In genomic region chr20:3222635-3223600, GRCh38 we compare ENCODE assay signal across 8 cellular contexts. TPM values are rescaled to one million over a fixed set of nuclear protein-coding genes. Genes with fewer than 3 reads are reported as not detected.
A peak's percentile ranks its signal among the peaks of the same experiment; 100 is the strongest.
DNase-seq lines count a peak whose midpoint lies in the region; ATAC-seq, FAIRE-seq and TF ChIP-seq lines count a peak whose summit lies in the region.

No MANE protein-coding gene starts in this region.

- H3K4me1 Mint-ChIP-seq in stimulated activated naive CD8-positive, alpha-beta T cell treated with anti-CD3 and anti-CD28 coated beads, Interleukin-15, Interleukin-2, amounts not matched to agents 100 ng/mL and 50 ng/mL, for 24 hours (ENCODE audit: low read depth): peaks cover 17% of the 10 kb centered on the region

- no peaks in the 10 kb centered on the region for H3K9me3 Mint-ChIP-seq in stimulated activated naive CD8-positive, alpha-beta T cell treated with anti-CD3 and anti-CD28 coated beads, Interleukin-15, Interleukin-2, amounts not matched to agents 100 ng/mL and 50 ng/mL, for 24 hours

- 0 out of 2 replicates have a peak overlapping the region, but pooled peaks have one; percentile 42 for H3K4me2 ChIP-seq in GM12878 (ENCODE audit: control insufficient read depth, insufficient read depth)

- no peaks in the 10 kb centered on the region for H4K20me1 ChIP-seq in GM12878 (ENCODE audit: control insufficient read depth, insufficient read depth)

- H3K27me3 Mint-ChIP-seq in stimulated activated naive CD8-positive, alpha-beta T cell treated with anti-CD3 and anti-CD28 coated beads, Interleukin-15, Interleukin-2, amounts not matched to agents 100 ng/mL and 50 ng/mL, for 24 hours: no peaks in the 10 kb centered on the region

- SMC1A ChIA-PET in GM12878 (lab: Charles Lee; ENCODE audit: uncharacterized antibody, unreplicated experiment): interaction anchor here (0.9 to 1.2 kb wide), 3 partner anchors 13 to 53 kb away, joined by 3 to 4 read pairs (median 3); no protein-coding TSS in a partner anchor

- no peak overlapping the region for H3K4me3 ChIP-seq in GM12878

- H3K27ac ChIP-seq in GM12878 (ENCODE audit: control insufficient read depth, insufficient read depth): peak overlapping the region; percentile 58; the same call in 1 of the 2 replicates

- WGBS in GM12878 (ENCODE audit: insufficient coverage, insufficient replicate concordance, low lambda C conversion rate, missing lambda C conversion rate): 40% methylated on average over 25 of the region's 25 CpGs

- no peaks in the 10 kb centered on the region for H3K27me3 ChIP-seq in GM12878 (replicated peaks in 1 of 2; ENCODE audit: control insufficient read depth in 2 of 2, insufficient read depth in 2 of 2, low read length in 1 of 2)

- POLR2A ChIA-PET in GM12878 (lab: Charles Lee): no interaction called here

- no peaks in the 10 kb centered on the region for H3K79me2 ChIP-seq in GM12878 (ENCODE audit: control insufficient read depth, insufficient read depth, low read length)

- TF ChIP-seq RAD21 in GM12878 (IDR thresholded peaks at IDR 0.05; ENCODE audit: insufficient read depth, low read depth, low read length): no peak

- DNase-seq in stimulated activated naive CD4-positive, alpha-beta T cell (lab: John Stamatoyannopoulos, UW): peak in 5 of 6 experiments; percentile 17 to 65 (median 40)
- no peak for DNase-seq in stimulated activated naive CD4-positive, alpha-beta T cell treated with Interleukin-2 at 50 U/mL for 16 hours (lab: John Stamatoyannopoulos, UW)
- DNase-seq in NCI-H2081 treated with DMSO at 0.1 percent for 48 hours (lab: John Stamatoyannopoulos, UW) (peak; percentile 94), GM12878 (ENCODE audit: low read depth, low spot score) (no peak), GF-D8 (lab: John Stamatoyannopoulos, UW) (no peak), superior temporal gyrus (ENCODE audit: extremely low spot score) (no peak), HUDEP-2 (lab: John Stamatoyannopoulos, UW; ENCODE audit: unreplicated experiment in 76 of 76) (no peak)

- peak overlapping the region; percentile 36 for H3K27ac Mint-ChIP-seq in stimulated activated naive CD8-positive, alpha-beta T cell treated with anti-CD3 and anti-CD28 coated beads, Interleukin-15, Interleukin-2, amounts not matched to agents 100 ng/mL and 50 ng/mL, for 24 hours

- RAD21 ChIA-PET in GM12878 (lab: Charles Lee; ENCODE audit: unreplicated experiment): interaction anchor here (1.0 kb wide), 1 partner anchor 91 kb away, joined by 4 read pairs; no protein-coding TSS in a partner anchor

- peaks cover 0 to 10% of the 10 kb centered on the region in 2 experiments; a peak in 2 of 4 replicates for H3K36me3 ChIP-seq in GM12878 (ENCODE audit: control insufficient read depth in 2 of 2, insufficient read depth in 2 of 2, low read length in 1 of 2)

- no peak for TF ChIP-seq CTCF in GM12878 (IDR thresholded peaks at IDR 0.05 in 2 of 3, conservative IDR thresholded peaks at IDR 0.05 in 1 of 3; ENCODE audit: control insufficient read depth in 2 of 3, extremely low read depth in 1 of 3, insufficient read depth in 1 of 3, low read depth in 3 of 3, low read length in 3 of 3)

- BruUV-seq in GM12878 (replicated peaks; lab: Mats Ljungman, UMichigan): no TSS peak

- in situ Hi-C loops in GM12878 (cut with MboI): no loop called here

- intact Hi-C loops in GM12878 (cut with micrococcal nuclease; ENCODE audit: unreplicated experiment): no loop called here

- no peak for TF ChIP-seq EP300 in GM12878 (IDR thresholded peaks at IDR 0.05; ENCODE audit: borderline replicate concordance in 1 of 2, control insufficient read depth in 1 of 2, low read depth in 2 of 2, low read length in 2 of 2)

- H3K9me3 ChIP-seq in GM12878 (replicated peaks; ENCODE audit: control insufficient read depth, insufficient read depth, low read length): no peaks in the 10 kb centered on the region

- peak overlapping the region; percentile 44; the same call in 1 of the 2 replicates for H3K9ac ChIP-seq in GM12878 (ENCODE audit: control insufficient read depth, insufficient read depth, low read length)

- peaks cover 22% of the 10 kb centered on the region for H3K36me3 Mint-ChIP-seq in stimulated activated naive CD8-positive, alpha-beta T cell treated with anti-CD3 and anti-CD28 coated beads, Interleukin-15, Interleukin-2, amounts not matched to agents 100 ng/mL and 50 ng/mL, for 24 hours (ENCODE audit: low read depth)

- H2AFZ ChIP-seq in GM12878 (ENCODE audit: control insufficient read depth, low read depth, low read length): no peak overlapping the region

- peaks cover 16% of the 10 kb centered on the region for H3K4me1 ChIP-seq in GM12878 (ENCODE audit: control insufficient read depth, insufficient read depth, low read length)

- CTCF ChIA-PET in GM12878 (lab: Yijun Ruan, JAX): interaction anchor here (1.2 kb wide), 1 partner anchor 488 kb away, joined by 3 read pairs; no protein-coding TSS in a partner anchor

- no peak overlapping the region for H3K4me3 Mint-ChIP-seq in stimulated activated naive CD8-positive, alpha-beta T cell treated with anti-CD3 and anti-CD28 coated beads, Interleukin-15, Interleukin-2, amounts not matched to agents 100 ng/mL and 50 ng/mL, for 24 hours

- ATAC-seq in GM12878: peak; percentile 75

- no peak for TF ChIP-seq POLR2A in GM12878 (IDR thresholded peaks at IDR 0.05; ENCODE audit: low read depth, low read length)

- FAIRE-seq in GM12878 (lab: Jason Lieb, UNC): peak; percentile 7

RNA-seq across cellular contexts. Expression of gene ITPA, which starts 13.6 kb away (rescaled TPM):
- total RNA-seq in GM12878 (2013; cell fraction: nucleolus; rRNA removed): 19.1 and 22.1 TPM in 2 replicates
- 79.8 and 91.8 TPM in 2 replicates for total RNA-seq in GM12878 (2014; rRNA removed)
- 46.5 and 48.4 TPM in 2 replicates for total RNA-seq in GM12878 (2014; rRNA removed; fragmentation: Illumina TruSeq; extraction: Trizol)
- total RNA-seq in GM12878 (2021): 78.7 and 86.1 TPM in 2 replicates
- 25.0 TPM for polyA plus RNA-seq in GM12878 (2011; ENCODE audit: low read depth)
- polyA plus RNA-seq in GM12878 (2011; rRNA removed): 29.1 and 38.5 TPM in 2 replicates
- polyA plus RNA-seq in GM12878 (2011; cell fraction: cytosol; rRNA removed): 54.5 and 77.0 TPM in 2 replicates
- 44.6 and 49.7 TPM in 2 replicates for polyA plus RNA-seq in GM12878 (2011; cell fraction: nucleus; rRNA removed)
- 43.1 and 47.7 TPM in 2 replicates for polyA plus RNA-seq in GM12878 (2012)
- 30.8 and 44.4 TPM in 2 replicates for polyA plus RNA-seq in GM12878 (2014; fragmentation: Illumina TruSeq; extraction: Trizol)
- polyA plus RNA-seq in GM12878 (2014; fragmentation: Nextera tagmentation; extraction: Ambion mirVana): 10 to 100 TPM in 1 of 2 experiments, 1 to 10 TPM in 1; 5.5 to 30.2 TPM
- 91.2 and 103 TPM in 2 replicates for polyA plus RNA-seq in GM12878 (2014; rRNA removed)
- 100 to 1,000 TPM; 112 to 124 TPM for polyA plus RNA-seq in GM12878 (2016; fragmentation: Nextera tagmentation; extraction: Ambion mirVana)
- 8.0 and 22.7 TPM in 2 replicates for polyA minus RNA-seq in GM12878 (2011; rRNA and poly(A)+ RNA removed)
- 6.1 and 6.5 TPM in 2 replicates for polyA minus RNA-seq in GM12878 (2011; cell fraction: cytosol; rRNA and poly(A)+ RNA removed)
- polyA minus RNA-seq in GM12878 (2011; cell fraction: nucleus; rRNA and poly(A)+ RNA removed): 3.1 and 7.1 TPM in 2 replicates

RNA-seq across cellular contexts. Expression of gene SLC4A11, which starts 16.1 kb away (rescaled TPM):
- total RNA-seq in GM12878 (2013; cell fraction: nucleolus; rRNA removed): 0.98 and 1.8 TPM in 2 replicates
- total RNA-seq in GM12878 (2014; rRNA removed): 0.76 and 1.6 TPM in 2 replicates
- total RNA-seq in GM12878 (2014; rRNA removed; fragmentation: Illumina TruSeq; extraction: Trizol): 0.28 and 0.40 TPM in 2 replicates
- 1.9 and 2.3 TPM in 2 replicates for total RNA-seq in GM12878 (2021)
- polyA plus RNA-seq in GM12878 (2011; ENCODE audit: low read depth): 0.13 TPM
- 0.07 TPM in 1 of 2 replicates, not detected in the other for polyA plus RNA-seq in GM12878 (2011; rRNA removed)
- polyA plus RNA-seq in GM12878 (2011; cell fraction: cytosol; rRNA removed): 0.08 and 0.09 TPM in 2 replicates
- polyA plus RNA-seq in GM12878 (2011; cell fraction: nucleus; rRNA removed): 0.78 and 0.94 TPM in 2 replicates
- polyA plus RNA-seq in GM12878 (2012): 0.46 TPM in 2 replicates
- polyA plus RNA-seq in GM12878 (2014; fragmentation: Illumina TruSeq; extraction: Trizol): 0.10 and 0.78 TPM in 2 replicates
- polyA plus RNA-seq in GM12878 (2014; fragmentation: Nextera tagmentation; extraction: Ambion mirVana): under 1 TPM; 0.15 to 0.18 TPM
- polyA plus RNA-seq in GM12878 (2014; rRNA removed): 1.5 and 2.0 TPM in 2 replicates
- 1 to 10 TPM; 1.5 to 1.9 TPM for polyA plus RNA-seq in GM12878 (2016; fragmentation: Nextera tagmentation; extraction: Ambion mirVana)
- polyA minus RNA-seq in GM12878 (2011; rRNA and poly(A)+ RNA removed): not detected in 2 replicates
- polyA minus RNA-seq in GM12878 (2011; cell fraction: cytosol; rRNA and poly(A)+ RNA removed): not detected in 2 replicates
- polyA minus RNA-seq in GM12878 (2011; cell fraction: nucleus; rRNA and poly(A)+ RNA removed): 0.12 and 0.38 TPM in 2 replicates

RNA-seq across cellular contexts. Expression of gene DDRGK1, which starts 18.4 kb away (rescaled TPM):
- total RNA-seq in GM12878 (2013; cell fraction: nucleolus; rRNA removed): 81.6 and 86.8 TPM in 2 replicates
- total RNA-seq in GM12878 (2014; rRNA removed) (38.7 and 41.1 TPM in 2 replicates), GM12878 (2014; rRNA removed; fragmentation: Illumina TruSeq; extraction: Trizol) (28.3 and 31.2 TPM in 2 replicates), GM12878 (2021) (40.2 and 55.2 TPM in 2 replicates)
- polyA plus RNA-seq in GM12878 (2011; ENCODE audit: low read depth): 25.0 TPM
- polyA plus RNA-seq in GM12878 (2011; rRNA removed) (27.8 and 40.7 TPM in 2 replicates), GM12878 (2014; fragmentation: Illumina TruSeq; extraction: Trizol) (9.5 and 21.0 TPM in 2 replicates), GM12878 (2014; fragmentation: Nextera tagmentation; extraction: Ambion mirVana) (1 to 10 TPM; 4.0 to 8.9 TPM), GM12878 (2014; rRNA removed) (40.8 and 45.0 TPM in 2 replicates), GM12878 (2016; fragmentation: Nextera tagmentation; extraction: Ambion mirVana) (10 to 100 TPM; 42.0 to 49.5 TPM)
- 40.9 and 41.6 TPM in 2 replicates for polyA plus RNA-seq in GM12878 (2011; cell fraction: cytosol; rRNA removed)
- polyA plus RNA-seq in GM12878 (2011; cell fraction: nucleus; rRNA removed): 77.0 and 80.1 TPM in 2 replicates
- polyA plus RNA-seq in GM12878 (2012): 34.0 and 39.2 TPM in 2 replicates
- polyA minus RNA-seq in GM12878 (2011; rRNA and poly(A)+ RNA removed): 14.2 and 17.7 TPM in 2 replicates
- polyA minus RNA-seq in GM12878 (2011; cell fraction: cytosol; rRNA and poly(A)+ RNA removed): 10.0 and 19.3 TPM in 2 replicates
- polyA minus RNA-seq in GM12878 (2011; cell fraction: nucleus; rRNA and poly(A)+ RNA removed): 10.9 and 14.4 TPM in 2 replicates

RNA-seq across cellular contexts. Expression of gene LZTS3, which starts 49.6 kb away (rescaled TPM):
- 4.6 and 5.1 TPM in 2 replicates for total RNA-seq in GM12878 (2013; cell fraction: nucleolus; rRNA removed)
- total RNA-seq in GM12878 (2014; rRNA removed): 0.33 and 0.56 TPM in 2 replicates
- total RNA-seq in GM12878 (2014; rRNA removed; fragmentation: Illumina TruSeq; extraction: Trizol): 0.18 TPM in 2 replicates
- 0.44 and 0.48 TPM in 2 replicates for total RNA-seq in GM12878 (2021)
- 0.68 TPM for polyA plus RNA-seq in GM12878 (2011; ENCODE audit: low read depth)
- 0.37 and 0.64 TPM in 2 replicates for polyA plus RNA-seq in GM12878 (2011; rRNA removed)
- 0.90 and 0.95 TPM in 2 replicates for polyA plus RNA-seq in GM12878 (2011; cell fraction: cytosol; rRNA removed)
- polyA plus RNA-seq in GM12878 (2011; cell fraction: nucleus; rRNA removed): 3.2 and 3.5 TPM in 2 replicates
- polyA plus RNA-seq in GM12878 (2012): 1.4 and 1.7 TPM in 2 replicates
- polyA plus RNA-seq in GM12878 (2014; fragmentation: Illumina TruSeq; extraction: Trizol): 0.08 and 0.26 TPM in 2 replicates
- under 1 TPM; 0.03 to 0.04 TPM for polyA plus RNA-seq in GM12878 (2014; fragmentation: Nextera tagmentation; extraction: Ambion mirVana)
- 0.48 and 0.90 TPM in 2 replicates for polyA plus RNA-seq in GM12878 (2014; rRNA removed)
- under 1 TPM; 0.08 to 0.11 TPM for polyA plus RNA-seq in GM12878 (2016; fragmentation: Nextera tagmentation; extraction: Ambion mirVana)
- 0.51 and 1.3 TPM in 2 replicates for polyA minus RNA-seq in GM12878 (2011; rRNA and poly(A)+ RNA removed)
- polyA minus RNA-seq in GM12878 (2011; cell fraction: cytosol; rRNA and poly(A)+ RNA removed): not detected in 2 replicates
- 0.36 and 0.67 TPM in 2 replicates for polyA minus RNA-seq in GM12878 (2011; cell fraction: nucleus; rRNA and poly(A)+ RNA removed)

Comparison
In these comparisons a context has a peak if more than half of its experiments do, and no peak if none do; other contexts are left out.
1. DNase-seq: peak in stimulated activated naive CD4-positive, alpha-beta T cell (5 of 6) and NCI-H2081 treated with DMSO at 0.1 percent for 48 hours (single experiment); none in stimulated activated naive CD4-positive, alpha-beta T cell treated with Interleukin-2 at 50 U/mL for 16 hours (single experiment), GM12878 (single experiment), GF-D8 (single experiment), superior temporal gyrus (single experiment) and HUDEP-2 (0 of 76).